Comparison of ENCODE assay signal across 9 cellular contexts in genomic region chr9:109319072-109319630, GRCh38. TPM values are rescaled to one million over a fixed set of nuclear protein-coding genes. Genes with fewer than 3 reads are reported as not detected.
DNase-seq lines count a peak whose midpoint lies in the region; ATAC-seq and TF ChIP-seq lines count a peak whose summit lies in the region.
"Had no signal": no experiment of that assay in that cellular context is flagged by ENCODE, and none has a peak within 500 bp of the region (broad histone marks: within the 10 kb centered on the region; RNA-seq: fewer than 3 reads in every experiment).

No MANE protein-coding gene starts in this region.

- no peaks in the 10 kb centered on the region for H3K36me3 ChIP-seq in suprapubic skin

- POLR2A ChIA-PET in activated CD4-positive, alpha-beta T cell treated with anti-CD3 and anti-CD28 coated beads, Interleukin-2, amount 10 ng/mL, durations not matched to agents 7 days and 5 days (lab: Charles Lee): no interaction called here

- 16% methylated on average over 22 of the region's 39 CpGs for WGBS in suprapubic skin

- no peak for TF ChIP-seq EP300 in suprapubic skin (IDR thresholded peaks at IDR 0.05)

- DNase-seq in activated CD4-positive, alpha-beta T cell treated with anti-CD3 and anti-CD28 coated beads, Interleukin-2, amount 10 ng/mL, durations not matched to agents 7 days and 5 days: no peak
- DNase-seq in activated CD4-positive, alpha-beta T cell treated with anti-CD3 and anti-CD28 coated beads, Interleukin-2, amount 50 U/mL, for 1 hour: no peak
- no peak for DNase-seq in immature natural killer cell
- no peak for DNase-seq in suprapubic skin (ENCODE audit: low spot score in 2 of 2)
- no peak for DNase-seq in cerebellar cortex (ENCODE audit: low spot score)
- no peak for DNase-seq in NCI-H526 treated with DMSO at 0.1 percent for 48 hours (lab: John Stamatoyannopoulos, UW)
- DNase-seq: DMS153 had no signal

- H3K4me3 ChIP-seq in suprapubic skin: peak overlapping the region; percentile 61

- no peak for TF ChIP-seq CTCF in suprapubic skin (IDR thresholded peaks at IDR 0.05)

- H3K27me3 ChIP-seq in suprapubic skin: peaks cover 12% of the 10 kb centered on the region

- peak overlapping the region; percentile 64 for H3K27ac ChIP-seq in suprapubic skin

- CTCF ChIA-PET in activated CD4-positive, alpha-beta T cell treated with anti-CD3 and anti-CD28 coated beads, Interleukin-2, amount 10 ng/mL, durations not matched to agents 7 days and 5 days (lab: Charles Lee): interaction anchor here (1.4 kb wide), 1 partner anchor 519 kb away, joined by 3 read pairs; no protein-coding TSS in a partner anchor

- H3K4me1 ChIP-seq in suprapubic skin: peaks cover 47% of the 10 kb centered on the region

- H3K4me1 Mint-ChIP-seq in activated CD4-positive, alpha-beta T cell treated with anti-CD3 and anti-CD28 coated beads, Interleukin-2, amount 10 ng/mL, durations not matched to agents 7 days and 5 days: peaks cover 13% of the 10 kb centered on the region
- H3K4me1 Mint-ChIP-seq in activated T-helper 17 cell treated with anti-CD3 and anti-CD28 coated beads, Interleukin-2, amount 50 U/mL, for 72 hours: no peaks in the 10 kb centered on the region
- H3K4me1 Mint-ChIP-seq in immature natural killer cell: peaks cover 3 to 6% of the 10 kb centered on the region in 2 donors

- H3K27me3 Mint-ChIP-seq in activated CD4-positive, alpha-beta T cell treated with anti-CD3 and anti-CD28 coated beads, Interleukin-2, amount 10 ng/mL, durations not matched to agents 7 days and 5 days: peaks cover 67% of the 10 kb centered on the region
- peaks cover 62% of the 10 kb centered on the region for H3K27me3 Mint-ChIP-seq in activated T-helper 17 cell treated with anti-CD3 and anti-CD28 coated beads, Interleukin-2, amount 50 U/mL, for 72 hours
- H3K27me3 Mint-ChIP-seq in immature natural killer cell (ENCODE audit: low read depth in 3 of 3): peaks cover 9 to 16% (median 12%) of the 10 kb centered on the region in 3 donors

- H3K9me3 Mint-ChIP-seq in activated CD4-positive, alpha-beta T cell treated with anti-CD3 and anti-CD28 coated beads, Interleukin-2, amount 10 ng/mL, durations not matched to agents 7 days and 5 days: no peaks in the 10 kb centered on the region
- no peaks in the 10 kb centered on the region for H3K9me3 Mint-ChIP-seq in activated T-helper 17 cell treated with anti-CD3 and anti-CD28 coated beads, Interleukin-2, amount 50 U/mL, for 72 hours
- peaks cover 0 to 2% (median 0%) of the 10 kb centered on the region in 6 donors for H3K9me3 Mint-ChIP-seq in immature natural killer cell

- no peaks in the 10 kb centered on the region for H3K36me3 Mint-ChIP-seq in activated CD4-positive, alpha-beta T cell treated with anti-CD3 and anti-CD28 coated beads, Interleukin-2, amount 10 ng/mL, durations not matched to agents 7 days and 5 days (ENCODE audit: low read depth)
- H3K36me3 Mint-ChIP-seq in activated T-helper 17 cell treated with anti-CD3 and anti-CD28 coated beads, Interleukin-2, amount 50 U/mL, for 72 hours (ENCODE audit: low read depth): no peaks in the 10 kb centered on the region
- peaks cover 0 to 4% (median 0%) of the 10 kb centered on the region in 3 donors for H3K36me3 Mint-ChIP-seq in immature natural killer cell

- H3K27ac Mint-ChIP-seq in activated CD4-positive, alpha-beta T cell treated with anti-CD3 and anti-CD28 coated beads, Interleukin-2, amount 10 ng/mL, durations not matched to agents 7 days and 5 days: no peak overlapping the region
- no peak overlapping the region for H3K27ac Mint-ChIP-seq in activated T-helper 17 cell treated with anti-CD3 and anti-CD28 coated beads, Interleukin-2, amount 50 U/mL, for 72 hours
- H3K27ac Mint-ChIP-seq in immature natural killer cell: no peak overlapping the region

- H3K9me3 ChIP-seq in suprapubic skin: no peaks in the 10 kb centered on the region

- TF ChIP-seq POLR2A in suprapubic skin (IDR thresholded peaks at IDR 0.05) (no peak), GM18505 (IDR thresholded peaks at IDR 0.05; ENCODE audit: borderline replicate concordance, extremely low read depth, insufficient read depth, insufficient read length) (no peak)

- H3K4me3 Mint-ChIP-seq in activated CD4-positive, alpha-beta T cell treated with anti-CD3 and anti-CD28 coated beads, Interleukin-2, amount 10 ng/mL, durations not matched to agents 7 days and 5 days: peak overlapping the region; percentile 62
- peak overlapping the region; percentile 59 for H3K4me3 Mint-ChIP-seq in activated T-helper 17 cell treated with anti-CD3 and anti-CD28 coated beads, Interleukin-2, amount 50 U/mL, for 72 hours
- peak overlapping the region; percentile 44 to 67 (median 64) for H3K4me3 Mint-ChIP-seq in immature natural killer cell

- ATAC-seq in activated T-helper 17 cell treated with anti-CD3 and anti-CD28 coated beads, Interleukin-2, amount 50 U/mL, for 72 hours (replicated peaks): no peak
- ATAC-seq in GM18505 (IDR thresholded peaks at IDR 0.05; ENCODE audit: unreplicated experiment): no peak

RNA-seq across cellular contexts. Expression of gene EPB41L4B, which starts 1.7 kb away (rescaled TPM):
- not detected for total RNA-seq in activated CD4-positive, alpha-beta T cell treated with anti-CD3 and anti-CD28 coated beads, Interleukin-2, amount 10 ng/mL, durations not matched to agents 7 days and 5 days
- under 1 TPM; 0.06 to 0.77 TPM for total RNA-seq in activated T-helper 17 cell treated with anti-CD3 and anti-CD28 coated beads, Interleukin-2, amount 50 U/mL, for 72 hours
- polyA plus RNA-seq in immature natural killer cell: not detected
- 10 to 100 TPM; 22.4 to 27.4 (median 25.1) TPM for total RNA-seq in suprapubic skin

Comparison
In these comparisons a context has a peak if more than half of its experiments do, and no peak if none do; other contexts are left out.
1. RNA of gene EPB41L4B, which starts 1.7 kb away (total RNA-seq): 22.4 to 27.4 TPM in suprapubic skin; 0.06 to 0.77 TPM in activated T-helper 17 cell treated with anti-CD3 and anti-CD28 coated beads, Interleukin-2, amount 50 U/mL, for 72 hours and not detected in activated CD4-positive, alpha-beta T cell treated with anti-CD3 and anti-CD28 coated beads, Interleukin-2, amount 10 ng/mL, durations not matched to agents 7 days and 5 days; every median in the first group is over 10 times any median in the second.
2. Peak in every context shown above with its lines, with median percentiles within 50 percentile points of each other: H3K4me3 Mint-ChIP-seq.